ENCODE assay signal across 8 cellular contexts in the genomic region with DNA sequence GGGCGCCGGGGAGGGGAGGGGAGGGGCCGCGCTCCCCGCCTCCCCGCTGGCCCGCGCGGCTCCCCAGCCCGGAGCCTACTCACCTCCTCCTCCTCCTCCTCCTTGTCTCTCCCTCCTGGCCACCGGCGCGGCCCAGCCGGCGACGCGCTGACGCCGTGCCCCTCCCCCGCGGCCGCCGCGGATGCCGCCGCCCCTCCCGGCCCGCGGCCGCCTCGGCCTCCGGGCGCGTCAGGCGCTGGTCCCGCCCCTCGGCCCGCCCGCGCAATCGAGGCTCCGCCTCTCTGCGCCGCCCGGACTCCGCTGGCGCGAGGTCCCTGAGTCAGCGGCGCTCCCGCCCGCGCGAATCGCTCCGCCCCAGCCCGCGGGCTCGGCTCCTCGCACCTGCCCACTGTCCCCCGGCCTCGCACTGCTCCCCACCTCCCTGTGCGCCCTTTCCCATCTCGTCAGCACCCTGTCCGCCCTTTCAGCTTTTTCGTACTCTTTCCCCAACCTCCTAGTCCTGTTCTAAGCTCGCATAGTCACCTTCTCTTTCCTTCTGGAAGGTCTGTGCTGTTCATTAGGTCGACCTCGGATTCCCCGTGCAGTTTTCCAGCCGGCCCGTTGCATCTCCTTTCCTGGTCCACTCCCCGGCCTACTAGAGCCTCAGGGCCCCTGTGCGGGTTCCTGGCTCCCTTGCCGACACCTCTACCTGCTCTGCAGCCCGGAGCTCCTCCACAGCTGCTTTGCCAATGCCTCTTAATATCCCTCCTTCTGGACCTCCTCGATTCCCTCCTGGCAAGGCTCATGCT.
A peak's percentile ranks its signal among the peaks of the same experiment; 100 is the strongest.
DNase-seq lines count a peak whose midpoint lies in the region; ATAC-seq and TF ChIP-seq lines count a peak whose summit lies in the region.

No MANE protein-coding gene starts in this region.

- peaks cover 11% of the 10 kb centered on the region for H3K9me3 Mint-ChIP-seq in Caco-2 (ENCODE audit: unreplicated experiment)

- no peaks in the 10 kb centered on the region for H3K9me3 ChIP-seq in Caco-2
- no peaks in the 10 kb centered on the region for H3K9me3 ChIP-seq in endocrine pancreas (ENCODE audit: control insufficient read depth, low read length)
- no peaks in the 10 kb centered on the region for H3K9me3 ChIP-seq in mesodermal cell (ENCODE audit: control insufficient read depth, low read length)

- peak overlapping the region; percentile 54 for H3K9ac ChIP-seq in endocrine pancreas (ENCODE audit: control insufficient read depth, insufficient read depth, low read length)

- TF ChIP-seq CTCF in Caco-2 (IDR thresholded peaks at IDR 0.05; ENCODE audit: insufficient read depth in 1 of 2, low read depth in 1 of 2, low read length in 1 of 2, severe bottlenecking in 1 of 2, unreplicated experiment in 1 of 2), result no peak

- CTCF ChIA-PET in Caco-2 (lab: Charles Lee), result no interaction called here

- intact Hi-C loops in Caco-2 (cut with micrococcal nuclease; ENCODE audit: unreplicated experiment), result no loop called here

- H3K4me3 Mint-ChIP-seq in Caco-2 (ENCODE audit: unreplicated experiment), result peak overlapping the region; percentile 89

- WGBS in mesodermal cell (ENCODE audit: insufficient coverage in 2 of 2), 2 experiments, result 2 to 3% methylated on average over 27 to 52 of the region's 77 CpGs

- ATAC-seq in GM21360 (IDR thresholded peaks at IDR 0.05; ENCODE audit: unreplicated experiment), result peak; percentile 88

- no TSS peak for BruUV-seq in Caco-2 (replicated peaks; lab: Mats Ljungman, UMichigan)

- H3K27ac ChIP-seq in mesodermal cell (ENCODE audit: low read depth, low read length, severe bottlenecking), result peak overlapping the region; percentile 90

- POLR2A ChIA-PET in Caco-2 (lab: Charles Lee), result no interaction called here

- H3K4me1 ChIP-seq in Caco-2 (peaks cover 10% of the 10 kb centered on the region), endocrine pancreas (ENCODE audit: control insufficient read depth, insufficient read depth, low read length) (no peaks in the 10 kb centered on the region), mesodermal cell (ENCODE audit: control insufficient read depth, insufficient read depth, low read length, poor library complexity, severe bottlenecking) (peaks cover 8% of the 10 kb centered on the region)

- peak overlapping the region; percentile 90 for H3K27ac Mint-ChIP-seq in Caco-2 (ENCODE audit: unreplicated experiment)

- H3K27me3 Mint-ChIP-seq in Caco-2 (ENCODE audit: insufficient read depth, unreplicated experiment), result no peaks in the 10 kb centered on the region

- H3K4me3 ChIP-seq in Caco-2 (ENCODE audit: low read depth, low read length) (peak overlapping the region; percentile 58), endocrine pancreas (ENCODE audit: control insufficient read depth, insufficient read depth, low read length) (peak overlapping the region; percentile 35), mesodermal cell (ENCODE audit: extremely low read depth, insufficient read depth, low read length, poor library complexity, severe bottlenecking) (peak overlapping the region; percentile 61)

- DNase-seq in Caco-2, result peak; percentile 87 to 93
- DNase-seq in HS-5 (ENCODE audit: low read depth), result peak; percentile 42
- DNase-seq in NOMO-1 (lab: John Stamatoyannopoulos, UW; ENCODE audit: unreplicated experiment in 2 of 2), result peak; percentile 85 to 87
- peak; percentile 53 to 90 (median 68) for DNase-seq in activated CD8-positive, alpha-beta memory T cell treated with anti-CD3 and anti-CD28 coated beads for 48 hours (ENCODE audit: low read depth in 2 of 3, low spot score in 2 of 3)
- DNase-seq in stimulated activated CD8-positive, alpha-beta memory T cell treated with anti-CD3 and anti-CD28 coated beads, Interleukin-15, amount 100 ng/mL, for 24 hours (ENCODE audit: low read depth), result peak; percentile 83

- no peaks in the 10 kb centered on the region for H3K36me3 ChIP-seq in Caco-2 (ENCODE audit: control insufficient read depth, insufficient read depth, low read length)
- no peaks in the 10 kb centered on the region for H3K36me3 ChIP-seq in endocrine pancreas (ENCODE audit: control insufficient read depth, insufficient read depth, low read length)
- no peaks in the 10 kb centered on the region for H3K36me3 ChIP-seq in mesodermal cell (ENCODE audit: control insufficient read depth, insufficient read depth, low read length)

- H3K36me3 Mint-ChIP-seq in Caco-2 (ENCODE audit: insufficient read depth, unreplicated experiment), result peaks cover 9% of the 10 kb centered on the region

- H3K27me3 ChIP-seq in Caco-2 (replicated peaks; ENCODE audit: control insufficient read depth, insufficient read depth, low read length), result no peaks in the 10 kb centered on the region
- no peaks in the 10 kb centered on the region for H3K27me3 ChIP-seq in endocrine pancreas (ENCODE audit: control insufficient read depth, insufficient read depth, low read length)

- peaks cover 11% of the 10 kb centered on the region for H3K4me1 Mint-ChIP-seq in Caco-2 (ENCODE audit: low read depth, unreplicated experiment)

Comparison
In these comparisons a context has a peak if more than half of its experiments do, and no peak if none do; other contexts are left out.
1. Peak in every context shown above with its lines: DNase-seq, ATAC-seq, H3K4me3 ChIP-seq and H3K27ac ChIP-seq.